Comparison of ENCODE assay signal across 19 cellular contexts in genomic region chr4:141570290-141570689, GRCh38.
A peak's percentile ranks its signal among the peaks of the same experiment; 100 is the strongest.
DNase-seq lines count a peak whose midpoint lies in the region; ATAC-seq, FAIRE-seq and TF ChIP-seq lines count a peak whose summit lies in the region.
"Had no signal": no experiment of that assay in that cellular context is flagged by ENCODE, and none has a peak within 500 bp of the region (broad histone marks: within the 10 kb centered on the region; RNA-seq: fewer than 3 reads in every experiment).

No MANE protein-coding gene starts in this region.

- POLR2A ChIA-PET in GM12878 (lab: Charles Lee) = no interaction called here

- BruUV-seq in GM12878 (replicated peaks; lab: Mats Ljungman, UMichigan) = no TSS peak

- FAIRE-seq in GM12891 (lab: Jason Lieb, UNC) (no peak), GM12878 (lab: Jason Lieb, UNC) (no peak)
- FAIRE-seq: HTR-8/SVneo had no signal

- RAD21 ChIA-PET in GM12878 (lab: Charles Lee; ENCODE audit: unreplicated experiment) = no interaction called here

- CTCF ChIA-PET in GM12878 (lab: Yijun Ruan, JAX) = no interaction called here
- CTCF ChIA-PET in activated CD8-positive, alpha-beta memory T cell treated with anti-CD3 and anti-CD28 coated beads, Interleukin-2, amount 10 ng/mL, durations not matched to agents 7 days and 5 days (lab: Charles Lee) = no interaction called here

- no peak overlapping the region for H2AFZ ChIP-seq in GM12878 (ENCODE audit: control insufficient read depth, low read depth, low read length)

- H3K4me3 Mint-ChIP-seq in activated CD8-positive, alpha-beta memory T cell treated with anti-CD3 and anti-CD28 coated beads, Interleukin-2, amount 10 ng/mL, durations not matched to agents 7 days and 5 days = no peak overlapping the region
- no peak overlapping the region for H3K4me3 Mint-ChIP-seq in glutamatergic neuron (ENCODE audit: unreplicated experiment)
- H3K4me3 Mint-ChIP-seq: B cell; CD8-positive, alpha-beta T cell; IgD-negative memory B cell had no signal

- in situ Hi-C loops in GM12878 (cut with MboI) = no loop called here

- H3K36me3 Mint-ChIP-seq in activated CD8-positive, alpha-beta memory T cell treated with anti-CD3 and anti-CD28 coated beads, Interleukin-2, amount 10 ng/mL, durations not matched to agents 7 days and 5 days = no peaks in the 10 kb centered on the region
- H3K36me3 Mint-ChIP-seq in glutamatergic neuron (ENCODE audit: unreplicated experiment) = no peaks in the 10 kb centered on the region
- H3K36me3 Mint-ChIP-seq: CD8-positive, alpha-beta T cell; IgD-negative memory B cell had no signal

- no peak for TF ChIP-seq EP300 in GM12878 (IDR thresholded peaks at IDR 0.05; ENCODE audit: borderline replicate concordance in 1 of 2, control insufficient read depth in 1 of 2, low read depth in 2 of 2, low read length in 2 of 2)

- H3K27me3 Mint-ChIP-seq in activated CD8-positive, alpha-beta memory T cell treated with anti-CD3 and anti-CD28 coated beads, Interleukin-2, amount 10 ng/mL, durations not matched to agents 7 days and 5 days = no peaks in the 10 kb centered on the region
- H3K27me3 Mint-ChIP-seq in glutamatergic neuron (ENCODE audit: unreplicated experiment) = no peaks in the 10 kb centered on the region
- H3K27me3 Mint-ChIP-seq: B cell, IgD-negative memory B cell had no signal

- H4K20me1 ChIP-seq in GM12878 (ENCODE audit: control insufficient read depth, insufficient read depth) = no peaks in the 10 kb centered on the region
- H4K20me1 ChIP-seq: BLaER1 treated with 17β-estradiol and CSF1 and Interleukin-3, amounts not matched to agents 10 nM and 100 nM had no signal

- SMC1A ChIA-PET in GM12878 (lab: Charles Lee; ENCODE audit: uncharacterized antibody, unreplicated experiment) = no interaction called here

- H3K36me3 ChIP-seq in SJSA1 (no peaks in the 10 kb centered on the region), GM12878 (ENCODE audit: control insufficient read depth in 2 of 2, insufficient read depth in 2 of 2, low read length in 1 of 2) (no peaks in the 10 kb centered on the region)
- H3K36me3 ChIP-seq: BLaER1 treated with 17β-estradiol and CSF1 and Interleukin-3, amounts not matched to agents 10 nM and 100 nM had no signal

- H3K9me3 ChIP-seq in SJSA1 (replicated peaks) (no peaks in the 10 kb centered on the region), GM12878 (replicated peaks; ENCODE audit: control insufficient read depth, insufficient read depth, low read length) (no peaks in the 10 kb centered on the region)
- H3K9me3 ChIP-seq: BLaER1 treated with 17β-estradiol and CSF1 and Interleukin-3, amounts not matched to agents 10 nM and 100 nM had no signal

- DNase-seq in GM12891 (ENCODE audit: insufficient read length, low spot score) = no peak
- peak; percentile 8 for DNase-seq in MV-4-11 (lab: John Stamatoyannopoulos, UW)
- no peak for DNase-seq in SJSA1 (ENCODE audit: low read depth in 1 of 2, low spot score in 2 of 2)
- no peak for DNase-seq in GM12878 (ENCODE audit: low read depth, low spot score)
- no peak for DNase-seq in activated CD8-positive, alpha-beta memory T cell treated with anti-CD3 and anti-CD28 coated beads, Interleukin-2, amount 10 ng/mL, durations not matched to agents 7 days and 5 days
- DNase-seq in glutamatergic neuron = no peak
- no peak for DNase-seq in activated CD4-positive, alpha-beta T cell treated with anti-CD3 and anti-CD28 coated beads, Interleukin-2, amount 50 U/mL, for 1 hour
- DNase-seq: 8988T; Calu3; CD8-positive, alpha-beta T cell; DMS79 treated with DMSO at 0.1 percent for 48 hours; GF-D8; GOT3; H7 had no signal

- H3K27ac Mint-ChIP-seq in activated CD8-positive, alpha-beta memory T cell treated with anti-CD3 and anti-CD28 coated beads, Interleukin-2, amount 10 ng/mL, durations not matched to agents 7 days and 5 days = no peak overlapping the region
- H3K27ac Mint-ChIP-seq in glutamatergic neuron (ENCODE audit: unreplicated experiment) = no peak overlapping the region
- H3K27ac Mint-ChIP-seq: B cell; CD8-positive, alpha-beta T cell; IgD-negative memory B cell had no signal

- no peak for TF ChIP-seq POLR2A in GM12891 (IDR thresholded peaks at IDR 0.05; ENCODE audit: low read depth, low read length)
- TF ChIP-seq POLR2A in GM12878 (IDR thresholded peaks at IDR 0.05; ENCODE audit: low read depth, low read length) = no peak

- no peak for ATAC-seq in GM12878
- ATAC-seq in activated CD8-positive, alpha-beta memory T cell treated with anti-CD3 and anti-CD28 coated beads, Interleukin-2, amount 10 ng/mL, durations not matched to agents 7 days and 5 days = no peak
- ATAC-seq in GM21360 (IDR thresholded peaks at IDR 0.05; ENCODE audit: unreplicated experiment) = no peak
- ATAC-seq: CD8-positive, alpha-beta T cell had no signal

- TF ChIP-seq CTCF in GM12878 (IDR thresholded peaks at IDR 0.05 in 2 of 3, conservative IDR thresholded peaks at IDR 0.05 in 1 of 3; ENCODE audit: control insufficient read depth in 2 of 3, extremely low read depth in 1 of 3, insufficient read depth in 1 of 3, low read depth in 3 of 3, low read length in 3 of 3) = no peak
- TF ChIP-seq CTCF in glutamatergic neuron (IDR thresholded peaks at IDR 0.05; ENCODE audit: partially characterized antibody, unreplicated experiment) = no peak

- H3K4me1 Mint-ChIP-seq in activated CD8-positive, alpha-beta memory T cell treated with anti-CD3 and anti-CD28 coated beads, Interleukin-2, amount 10 ng/mL, durations not matched to agents 7 days and 5 days = no peaks in the 10 kb centered on the region
- H3K4me1 Mint-ChIP-seq in glutamatergic neuron (ENCODE audit: low read depth, unreplicated experiment) = no peaks in the 10 kb centered on the region
- H3K4me1 Mint-ChIP-seq: B cell, IgD-negative memory B cell had no signal

- H3K27ac ChIP-seq in SJSA1 (peak overlapping the region; percentile 78), GM12878 (ENCODE audit: control insufficient read depth, insufficient read depth) (no peak overlapping the region)
- H3K27ac ChIP-seq: BLaER1 treated with 17β-estradiol and CSF1 and Interleukin-3, amounts not matched to agents 10 nM and 100 nM had no signal

- H3K4me1 ChIP-seq in SJSA1 (replicated peaks) (peaks cover 50% of the 10 kb centered on the region), GM12878 (ENCODE audit: control insufficient read depth, insufficient read depth, low read length) (no peaks in the 10 kb centered on the region)
- H3K4me1 ChIP-seq: BLaER1 treated with 17β-estradiol and CSF1 and Interleukin-3, amounts not matched to agents 10 nM and 100 nM had no signal

- no peaks in the 10 kb centered on the region for H3K79me2 ChIP-seq in GM12878 (ENCODE audit: control insufficient read depth, insufficient read depth, low read length)

- intact Hi-C loops in GM12878 (cut with micrococcal nuclease; ENCODE audit: unreplicated experiment) = no loop called here

- H3K9me3 Mint-ChIP-seq in activated CD8-positive, alpha-beta memory T cell treated with anti-CD3 and anti-CD28 coated beads, Interleukin-2, amount 10 ng/mL, durations not matched to agents 7 days and 5 days (ENCODE audit: low read depth) = no peaks in the 10 kb centered on the region
- H3K9me3 Mint-ChIP-seq in glutamatergic neuron (ENCODE audit: unreplicated experiment) = no peaks in the 10 kb centered on the region
- H3K9me3 Mint-ChIP-seq: CD8-positive, alpha-beta T cell had no signal

- H3K9ac ChIP-seq in GM12878 (ENCODE audit: control insufficient read depth, insufficient read depth, low read length) = no peak overlapping the region
- H3K9ac ChIP-seq: BLaER1 treated with 17β-estradiol and CSF1 and Interleukin-3, amounts not matched to agents 10 nM and 100 nM had no signal

- H3K27me3 ChIP-seq in SJSA1 (replicated peaks) (no peaks in the 10 kb centered on the region), GM12878 (replicated peaks in 1 of 2; ENCODE audit: control insufficient read depth in 2 of 2, insufficient read depth in 2 of 2, low read length in 1 of 2) (no peaks in the 10 kb centered on the region)
- H3K27me3 ChIP-seq: BLaER1 treated with 17β-estradiol and CSF1 and Interleukin-3, amounts not matched to agents 10 nM and 100 nM had no signal

- no peak overlapping the region for H3K4me2 ChIP-seq in GM12878 (ENCODE audit: control insufficient read depth, insufficient read depth)
- H3K4me2 ChIP-seq: BLaER1 treated with 17β-estradiol and CSF1 and Interleukin-3, amounts not matched to agents 10 nM and 100 nM had no signal

- no peak overlapping the region for H3K4me3 ChIP-seq in SJSA1
- H3K4me3 ChIP-seq in GM12878 = no peak overlapping the region
- H3K4me3 ChIP-seq: BLaER1 treated with 17β-estradiol and CSF1 and Interleukin-3, amounts not matched to agents 10 nM and 100 nM had no signal

- TF ChIP-seq RAD21 in GM12878 (IDR thresholded peaks at IDR 0.05; ENCODE audit: insufficient read depth, low read depth, low read length) = no peak

TF ChIP-seq in GM12891, 5 proteins besides CTCF, POLR2A, EP300 and RAD21:
- no peak for TF ChIP-seq POLR2AphosphoS5 (IDR thresholded peaks at IDR 0.05; ENCODE audit: low read depth, low read length)
- TF ChIP-seq POU2F2 (IDR thresholded peaks at IDR 0.05; ENCODE audit: low read depth, low read length) = no peak
- no peak for TF ChIP-seq TAF1 (IDR thresholded peaks at IDR 0.05; ENCODE audit: low read depth, low read length)
- peak; percentile 75 for TF ChIP-seq SPI1 (IDR thresholded peaks at IDR 0.05; ENCODE audit: low read depth, low read length)

TF ChIP-seq in GM12878, 131 proteins besides CTCF, POLR2A, EP300 and RAD21:
- peak; percentile 71; the same call in 1 of the 2 replicates for TF ChIP-seq SPI1 (IDR thresholded peaks at IDR 0.05; ENCODE audit: borderline replicate concordance, insufficient read depth, low read depth, low read length)
- TF ChIP-seq, protein P1, sequence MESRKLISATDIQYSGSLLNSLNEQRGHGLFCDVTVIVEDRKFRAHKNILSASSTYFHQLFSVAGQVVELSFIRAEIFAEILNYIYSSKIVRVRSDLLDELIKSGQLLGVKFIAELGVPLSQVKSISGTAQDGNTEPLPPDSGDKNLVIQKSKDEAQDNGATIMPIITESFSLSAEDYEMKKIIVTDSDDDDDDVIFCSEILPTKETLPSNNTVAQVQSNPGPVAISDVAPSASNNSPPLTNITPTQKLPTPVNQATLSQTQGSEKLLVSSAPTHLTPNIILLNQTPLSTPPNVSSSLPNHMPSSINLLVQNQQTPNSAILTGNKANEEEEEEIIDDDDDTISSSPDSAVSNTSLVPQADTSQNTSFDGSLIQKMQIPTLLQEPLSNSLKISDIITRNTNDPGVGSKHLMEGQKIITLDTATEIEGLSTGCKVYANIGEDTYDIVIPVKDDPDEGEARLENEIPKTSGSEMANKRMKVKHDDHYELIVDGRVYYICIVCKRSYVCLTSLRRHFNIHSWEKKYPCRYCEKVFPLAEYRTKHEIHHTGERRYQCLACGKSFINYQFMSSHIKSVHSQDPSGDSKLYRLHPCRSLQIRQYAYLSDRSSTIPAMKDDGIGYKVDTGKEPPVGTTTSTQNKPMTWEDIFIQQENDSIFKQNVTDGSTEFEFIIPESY (IDR thresholded peaks at IDR 0.05) = no peak
